Comparison of ENCODE assay signal across 11 cellular contexts in genomic region chr5:57495285-57495684, GRCh38. TPM values are rescaled to one million over a fixed set of nuclear protein-coding genes. Genes with fewer than 3 reads are reported as not detected.
A peak's percentile ranks its signal among the peaks of the same experiment; 100 is the strongest.
DNase-seq lines count a peak whose midpoint lies in the region; ATAC-seq, FAIRE-seq and TF ChIP-seq lines count a peak whose summit lies in the region.
"Had no signal": no experiment of that assay in that cellular context is flagged by ENCODE, and none has a peak within 500 bp of the region (broad histone marks: within the 10 kb centered on the region; RNA-seq: fewer than 3 reads in every experiment).

No MANE protein-coding gene starts in this region.

- H3K4me3 Mint-ChIP-seq in effector memory CD8-positive, alpha-beta T cell: no peak overlapping the region

- no peaks in the 10 kb centered on the region for H3K79me2 ChIP-seq in PC-9 (ENCODE audit: low read depth)
- H3K79me2 ChIP-seq in endothelial cell of umbilical vein (ENCODE audit: control insufficient read depth, insufficient read depth, low read length): no peaks in the 10 kb centered on the region

- peak overlapping the region; percentile 47 for H3K9ac ChIP-seq in endothelial cell of umbilical vein (replicated peaks; ENCODE audit: extremely low read depth, insufficient read depth, low read length)

- no peaks in the 10 kb centered on the region for H4K20me1 ChIP-seq in PC-9 (ENCODE audit: insufficient read depth)
- no peaks in the 10 kb centered on the region for H4K20me1 ChIP-seq in endothelial cell of umbilical vein (replicated peaks; ENCODE audit: control insufficient read depth, extremely low read depth, insufficient read depth, low read length)

- no peak for DNase-seq in A673 (ENCODE audit: low spot score)
- DNase-seq in PC-9: no peak
- DNase-seq in endothelial cell of umbilical vein (ENCODE audit: low read depth, low spot score): peak; percentile 81
- no peak for DNase-seq in Right ventricle myocardium superior
- DNase-seq in NCI-H1092 treated with DMSO at 0.1 percent for 48 hours (lab: John Stamatoyannopoulos, UW): no peak
- no peak for DNase-seq in effector memory CD8-positive, alpha-beta T cell
- DNase-seq in stimulated activated CD4-positive, alpha-beta T cell treated with anti-CD3 and anti-CD28 coated beads, Interleukin-12 subunit alpha, Interleukin-12 subunit beta, amount 100 ng/mL, for 4 hours: no peak

- H3K9me3 ChIP-seq in A673 (ENCODE audit: low read depth, low read length, poor library complexity, severe bottlenecking) (no peaks in the 10 kb centered on the region), PC-9 (ENCODE audit: insufficient read depth, low read depth) (peaks cover 6% of the 10 kb centered on the region), endothelial cell of umbilical vein (replicated peaks; ENCODE audit: control insufficient read depth, insufficient read depth, low read length) (no peaks in the 10 kb centered on the region)
- H3K9me3 ChIP-seq: heart right ventricle, thyroid gland had no signal

- H2AFZ ChIP-seq in PC-9 (no peak overlapping the region), endothelial cell of umbilical vein (ENCODE audit: low read depth, low read length) (no peak overlapping the region)

- POLR2A ChIA-PET in A673 (lab: Charles Lee; ENCODE audit: low non-redundant PET): no interaction called here
- POLR2A ChIA-PET in PC-9 (lab: Charles Lee; ENCODE audit: unreplicated experiment): interaction anchor here (0.6 to 1.3 kb wide), 7 partner anchors 25 to 965 kb away, joined by 3 to 13 read pairs (median 6); partner anchors contain the start of gene PLK2
- POLR2A ChIA-PET in endothelial cell of umbilical vein (lab: Charles Lee): interaction anchor here (0.8 to 2.4 kb wide), 2 partner anchors 197 to 965 kb away, joined by 3 to 8 read pairs; partner anchors contain the start of gene PLK2

- no peaks in the 10 kb centered on the region for H3K4me1 Mint-ChIP-seq in effector memory CD8-positive, alpha-beta T cell (ENCODE audit: low read depth in 2 of 2)

- CTCF ChIA-PET in A673 (lab: Charles Lee): no interaction called here
- CTCF ChIA-PET in PC-9 (lab: Charles Lee): interaction anchor here (0.5 to 0.6 kb wide), 2 partner anchors 155 to 1396 kb away, joined by 4 to 5 read pairs; no protein-coding TSS in a partner anchor
- CTCF ChIA-PET in endothelial cell of umbilical vein (lab: Charles Lee): interaction anchor here (1.1 to 4.6 kb wide), 13 partner anchors 10 to 968 kb away, joined by 3 to 26 read pairs (median 5); no protein-coding TSS in a partner anchor

- BruUV-seq in A673 (replicated peaks; lab: Mats Ljungman, UMichigan): no TSS peak
- BruUV-seq in PC-9 (replicated peaks; lab: Mats Ljungman, UMichigan): TSS peak; percentile 87
- no TSS peak for BruUV-seq in endothelial cell of umbilical vein (replicated peaks; lab: Mats Ljungman, UMichigan)

- H3K36me3 ChIP-seq in A673 (ENCODE audit: insufficient read depth, low read length, poor library complexity, severe bottlenecking) (no peaks in the 10 kb centered on the region), PC-9 (ENCODE audit: low read depth) (no peaks in the 10 kb centered on the region), endothelial cell of umbilical vein (ENCODE audit: control insufficient read depth in 2 of 2, extremely low read depth in 1 of 2, insufficient read depth in 2 of 2, low read length in 2 of 2) (no peaks in the 10 kb centered on the region)
- H3K36me3 ChIP-seq: heart right ventricle, thyroid gland had no signal

- no peaks in the 10 kb centered on the region for H3K36me3 Mint-ChIP-seq in effector memory CD8-positive, alpha-beta T cell (ENCODE audit: insufficient read depth)

- no peaks in the 10 kb centered on the region for H3K9me2 ChIP-seq in PC-9 (ENCODE audit: insufficient read depth)

- TF ChIP-seq POLR2A in endothelial cell of umbilical vein (IDR thresholded peaks at IDR 0.05; ENCODE audit: low read depth, low read length): peak; percentile 35

- H3K4me1 ChIP-seq in A673 (ENCODE audit: insufficient read depth, low read length, poor library complexity, severe bottlenecking) (peaks cover 43% of the 10 kb centered on the region), PC-9 (replicated peaks; ENCODE audit: insufficient read depth) (peaks cover 52% of the 10 kb centered on the region), endothelial cell of umbilical vein (ENCODE audit: control insufficient read depth, extremely low read depth, insufficient read depth, low read length) (peaks cover 51% of the 10 kb centered on the region)

- H3K9me3 Mint-ChIP-seq in effector memory CD8-positive, alpha-beta T cell: peaks cover 0 to 1% of the 10 kb centered on the region in 2 donors

- intact Hi-C loops in A673 (cut with micrococcal nuclease; ENCODE audit: unreplicated experiment): loop anchor here (5.0 kb wide), 1 partner anchor 193 kb away; no protein-coding TSS in a partner anchor
- intact Hi-C loops in PC-9 (cut with micrococcal nuclease; ENCODE audit: unreplicated experiment): loop anchor here (1.0 to 10.0 kb wide), 6 partner anchors 128 to 762 kb away; no protein-coding TSS in a partner anchor
- intact Hi-C loops in endothelial cell of umbilical vein (cut with micrococcal nuclease): loop anchor here (1.0 to 10.0 kb wide), 3 partner anchors 320 to 746 kb away; partner anchors contain the start of gene GPBP1
- intact Hi-C loops in Right ventricle myocardium superior (cut with DNase I): loop anchor here (5.0 kb wide), 2 partner anchors 282 to 972 kb away; no protein-coding TSS in a partner anchor

- H3K9me1 ChIP-seq in endothelial cell of umbilical vein (replicated peaks; ENCODE audit: control insufficient read depth, extremely low read depth, insufficient read depth, low read length): no peaks in the 10 kb centered on the region

- no peaks in the 10 kb centered on the region; the same call in 1 of the 2 replicates for H3F3A ChIP-seq in PC-9 (ENCODE audit: insufficient read depth, low read depth)

- dilution Hi-C loops in endothelial cell of umbilical vein (cut with MboI; ENCODE audit: extremely low pct_ligation_motif_present, low sequenced_read_pairs): loop anchor here (25.0 kb wide), 1 partner anchor 967 kb away; the partner anchor contains the start of gene PLK2

- H3K4me2 ChIP-seq in PC-9 (peak overlapping the region; percentile 71), endothelial cell of umbilical vein (ENCODE audit: insufficient read depth, low read length) (no peak overlapping the region)

- no peaks in the 10 kb centered on the region for H3K27me3 ChIP-seq in A673 (replicated peaks; ENCODE audit: insufficient read depth, low read depth, low read length, poor library complexity)
- H3K27me3 ChIP-seq in PC-9 (ENCODE audit: insufficient read depth, low read depth): no peaks in the 10 kb centered on the region
- no peaks in the 10 kb centered on the region for H3K27me3 ChIP-seq in endothelial cell of umbilical vein (ENCODE audit: control insufficient read depth in 2 of 2, insufficient read depth in 2 of 2, low read length in 2 of 2)
- H3K27me3 ChIP-seq: heart right ventricle, thyroid gland had no signal

- peaks cover 32 to 38% of the 10 kb centered on the region in 2 donors for H3K27me3 Mint-ChIP-seq in effector memory CD8-positive, alpha-beta T cell

- H3K27ac ChIP-seq in A673 (ENCODE audit: low read depth, low read length, poor library complexity, severe bottlenecking) (peak overlapping the region; percentile 76), PC-9 (peak overlapping the region; percentile 95), endothelial cell of umbilical vein (ENCODE audit: insufficient read depth, low read depth, low read length) (peak overlapping the region; percentile 92)
- H3K27ac ChIP-seq: thyroid gland had no signal

- ATAC-seq in GM18498 (IDR thresholded peaks at IDR 0.05; ENCODE audit: unreplicated experiment): peak; percentile 30
- no peak for ATAC-seq in Right ventricle myocardium superior (ENCODE audit: poor library complexity)
- ATAC-seq in effector memory CD8-positive, alpha-beta T cell (replicated peaks): no peak

- no peak overlapping the region for H3K4me3 ChIP-seq in A673 (ENCODE audit: low read depth, low read length, poor library complexity, severe bottlenecking)
- H3K4me3 ChIP-seq in PC-9: no peak overlapping the region
- H3K4me3 ChIP-seq in endothelial cell of umbilical vein (replicated peaks in 1 of 3; ENCODE audit: insufficient read depth in 1 of 3, low read depth in 1 of 3, low read length in 3 of 3): no peak overlapping the region
- H3K4me3 ChIP-seq: heart right ventricle, K562, thyroid gland had no signal

- no peak overlapping the region for H3K27ac Mint-ChIP-seq in effector memory CD8-positive, alpha-beta T cell

- TF ChIP-seq CTCF in A673 (conservative IDR thresholded peaks at IDR 0.05; ENCODE audit: low read depth, low read length) (no peak), PC-9 (conservative IDR thresholded peaks at IDR 0.05) (no peak), endothelial cell of umbilical vein (IDR thresholded peaks at IDR 0.05; ENCODE audit: extremely low read depth in 1 of 2, insufficient read depth in 1 of 2, low read depth in 1 of 2, low read length in 2 of 2) (no peak)

- no peak for FAIRE-seq in endothelial cell of umbilical vein (lab: Jason Lieb, UNC)

TF ChIP-seq in endothelial cell of umbilical vein, 7 proteins besides CTCF, POLR2A, EP300 and RAD21:
- TF ChIP-seq POLR2AphosphoS5 (IDR thresholded peaks at IDR 0.05; ENCODE audit: insufficient read depth, low read depth, low read length): no peak
- no peak for TF ChIP-seq MYC (IDR thresholded peaks at IDR 0.05; ENCODE audit: low read depth, low read length)
- TF ChIP-seq MAX (IDR thresholded peaks at IDR 0.05; ENCODE audit: insufficient read depth, insufficient read length): no peak
- no peak for TF ChIP-seq JUN (IDR thresholded peaks at IDR 0.05; ENCODE audit: borderline replicate concordance, insufficient read depth, insufficient read length, low read depth)
- no peak for TF ChIP-seq GATA2 (IDR thresholded peaks at IDR 0.05; ENCODE audit: insufficient read depth, insufficient read length, low read depth, low read length)
- TF ChIP-seq EZH2 (IDR thresholded peaks at IDR 0.05; ENCODE audit: borderline replicate concordance, low read depth, low read length, severe bottlenecking): no peak
- no peak for TF ChIP-seq FOS (IDR thresholded peaks at IDR 0.05; ENCODE audit: borderline replicate concordance, insufficient read depth, low read length)

RNA-seq across cellular contexts. Expression of gene ACTBL2, which starts 12.7 kb away (rescaled TPM):
- total RNA-seq in A673 (2021) (not detected in 2 replicates), PC-9 (2021) (0.98 and 1.5 TPM in 2 replicates), endothelial cell of umbilical vein (not detected in 2 replicates), Right ventricle myocardium superior (not detected)
- polyA plus RNA-seq in endothelial cell of umbilical vein: 0.03 and 0.08 TPM in 2 replicates
- 0.03 and 0.04 TPM in 2 replicates for polyA plus RNA-seq in endothelial cell of umbilical vein (2011; cell fraction: cytosol; rRNA removed)
- 0.09 and 0.17 TPM in 2 replicates for polyA plus RNA-seq in endothelial cell of umbilical vein (2011; cell fraction: nucleus; rRNA removed)
- polyA plus RNA-seq in endothelial cell of umbilical vein (2012): 0.07 and 0.09 TPM in 2 replicates
- polyA minus RNA-seq in endothelial cell of umbilical vein: not detected in 2 replicates
- polyA minus RNA-seq in endothelial cell of umbilical vein (2011; cell fraction: cytosol; rRNA and poly(A)+ RNA removed): not detected
- polyA minus RNA-seq in endothelial cell of umbilical vein (2011; cell fraction: nucleus; rRNA and poly(A)+ RNA removed): 0.24 TPM in 1 of 2 replicates, not detected in the other
- total RNA-seq: heart right ventricle, K562 had no signal
- polyA plus RNA-seq: heart right ventricle, K562 had no signal
